Comparison of ENCODE assay signal across 12 cellular contexts in genomic region chr9:68975644-68976043, GRCh38. TPM values are rescaled to one million over a fixed set of nuclear protein-coding genes. Genes with fewer than 3 reads are reported as not detected.
DNase-seq lines count a peak whose midpoint lies in the region; ATAC-seq, FAIRE-seq and TF ChIP-seq lines count a peak whose summit lies in the region.
"Had no signal": no experiment of that assay in that cellular context is flagged by ENCODE, and none has a peak within 500 bp of the region (broad histone marks: within the 10 kb centered on the region; RNA-seq: fewer than 3 reads in every experiment).

No MANE protein-coding gene starts in this region.

- H3K27ac ChIP-seq in K562 (ENCODE audit: extremely low read depth, low read depth, low read length) (peak overlapping the region; percentile 57; the same call in 2 of the 3 replicates), lower lobe of right lung (peak overlapping the region; percentile 86), upper lobe of left lung (peak overlapping the region; percentile 78 to 83 (median 82))

- H3K4me3 ChIP-seq in K562, result no peak overlapping the region
- H3K4me3 ChIP-seq in lower lobe of right lung, result peak overlapping the region; percentile 47
- peak overlapping the region in 3 of 4 donors; percentile 31 to 52 (median 37) for H3K4me3 ChIP-seq in upper lobe of left lung

- TF ChIP-seq POLR2A in K562 (conservative IDR thresholded peaks at IDR 0.05), result no peak
- peak in 2 of 4 donors; percentile 31 to 69 for TF ChIP-seq POLR2A in upper lobe of left lung (IDR thresholded peaks at IDR 0.05)

- FAIRE-seq in K562 (lab: Jason Lieb, UNC), result no peak

- intact Hi-C loops in K562 (cut with micrococcal nuclease), result no loop called here
- intact Hi-C loops in lower lobe of right lung (cut with DNase I), result no loop called here

- H3K4me1 Mint-ChIP-seq in activated T-cell treated with anti-CD3 and anti-CD28 coated beads, Interleukin-2, amount 50 U/mL, for 72 hours (ENCODE audit: low read depth), result peaks cover 66% of the 10 kb centered on the region

- H4K20me1 ChIP-seq in K562 (replicated peaks; ENCODE audit: control insufficient read depth, insufficient read depth, low read length), result no peaks in the 10 kb centered on the region

- no peaks in the 10 kb centered on the region for H3K9me1 ChIP-seq in K562 (ENCODE audit: control insufficient read depth, insufficient read depth, low read length)

- BruUV-seq in K562 (replicated peaks; lab: Mats Ljungman, UMichigan), result no TSS peak

- ATAC-seq in activated T-cell treated with anti-CD3 and anti-CD28 coated beads, Interleukin-2, amount 50 U/mL, for 72 hours (replicated peaks in 1 of 2), result no peak
- ATAC-seq in K562 (peak; percentile 58), lower lobe of right lung (peak; percentile 71 to 74), upper lobe of left lung (ENCODE audit: low FRiP score in 2 of 2) (peak in 1 of 2 donors; percentile 83), GM21360 (IDR thresholded peaks at IDR 0.05; ENCODE audit: unreplicated experiment) (no peak)

- H3K27me3 Mint-ChIP-seq in activated T-cell treated with anti-CD3 and anti-CD28 coated beads, Interleukin-2, amount 50 U/mL, for 72 hours (ENCODE audit: low read depth), result no peaks in the 10 kb centered on the region

- peaks cover 5 to 14% of the 10 kb centered on the region in 2 donors for H3K36me3 Mint-ChIP-seq in activated T-cell treated with anti-CD3 and anti-CD28 coated beads, Interleukin-2, amount 50 U/mL, for 72 hours (ENCODE audit: insufficient read depth in 2 of 2)

- peak overlapping the region in 1 of 2 donors; percentile 42 for H3K4me3 Mint-ChIP-seq in activated T-cell treated with anti-CD3 and anti-CD28 coated beads, Interleukin-2, amount 50 U/mL, for 72 hours

- H3K9me3 ChIP-seq in K562 (replicated peaks; ENCODE audit: control insufficient read depth, insufficient read depth, low read depth, low read length) (peaks cover 5% of the 10 kb centered on the region; the same call in 1 of the 2 replicates), lower lobe of right lung (no peaks in the 10 kb centered on the region), upper lobe of left lung (no peaks in the 10 kb centered on the region)

- DNase-seq in activated T-cell treated with anti-CD3 and anti-CD28 coated beads, Interleukin-2, amount 50 U/mL, for 72 hours, result no peak
- DNase-seq in activated T-cell treated with anti-CD3 and anti-CD28 coated beads, Interleukin-2, amount 50 U/mL, for 1 hour, result no peak
- no peak for DNase-seq in K562 (ENCODE audit: extremely low read depth in 1 of 4, low spot score in 3 of 4)
- no peak for DNase-seq in lower lobe of right lung
- no peak for DNase-seq in upper lobe of left lung
- DNase-seq in hippocampal formation (lab: John Stamatoyannopoulos, UW), result no peak
- DNase-seq in NCI-H524 treated with DMSO at 0.1 percent for 48 hours (lab: John Stamatoyannopoulos, UW), result no peak
- DNase-seq: anterior cingulate cortex, NCI-H1092, NCI-H510A treated with DMSO at 0.1 percent for 48 hours had no signal

- peaks cover 0 to 2% of the 10 kb centered on the region in 2 donors for H3K9me3 Mint-ChIP-seq in activated T-cell treated with anti-CD3 and anti-CD28 coated beads, Interleukin-2, amount 50 U/mL, for 72 hours

- TF ChIP-seq EP300 in K562 (IDR thresholded peaks at IDR 0.05; ENCODE audit: low read length) (peak; percentile 22; the same call in 1 of the 2 replicates), upper lobe of left lung (IDR thresholded peaks at IDR 0.05) (no peak)

- CTCF ChIA-PET in K562 (lab: Yijun Ruan, JAX; ENCODE audit: low intra/inter-chr PET ratio), result no interaction called here

- no peak for TF ChIP-seq CTCF in K562 (IDR thresholded peaks at IDR 0.05 in 2 of 3, conservative IDR thresholded peaks at IDR 0.05 in 1 of 3; ENCODE audit: insufficient read depth in 2 of 3, low read depth in 1 of 3, low read length in 3 of 3)
- TF ChIP-seq CTCF in lower lobe of right lung (IDR thresholded peaks at IDR 0.05), result no peak
- TF ChIP-seq CTCF in upper lobe of left lung (IDR thresholded peaks at IDR 0.05), result no peak

- no peaks in the 10 kb centered on the region for H3K36me3 ChIP-seq in K562 (ENCODE audit: control insufficient read depth, insufficient read depth, low read length)
- H3K36me3 ChIP-seq in lower lobe of right lung, result no peaks in the 10 kb centered on the region
- H3K36me3 ChIP-seq in upper lobe of left lung, result no peaks in the 10 kb centered on the region

- no peaks in the 10 kb centered on the region; the same call in 2 of the 3 replicates for H3K79me2 ChIP-seq in K562 (ENCODE audit: control insufficient read depth, insufficient read depth, low read length)

- H3K4me1 ChIP-seq in K562 (replicated peaks in 1 of 2; ENCODE audit: control insufficient read depth in 2 of 2, insufficient read depth in 2 of 2, low read length in 2 of 2), result peaks cover 12 to 51% of the 10 kb centered on the region in 2 experiments; a peak in 4 of 5 replicates
- peaks cover 4% of the 10 kb centered on the region for H3K4me1 ChIP-seq in lower lobe of right lung
- H3K4me1 ChIP-seq in upper lobe of left lung, result peaks cover 3 to 8% (median 5%) of the 10 kb centered on the region in 4 donors

- 0 out of 4 replicates have a peak overlapping the region, but pooled peaks of 1 of the 2 experiments have one; percentile 49 for H3K9ac ChIP-seq in K562 (ENCODE audit: insufficient read depth in 1 of 2, low read depth in 2 of 2, low read length in 2 of 2)

- no peak overlapping the region for H2AFZ ChIP-seq in K562 (ENCODE audit: low read depth, low read length)

- no peak for TF ChIP-seq RAD21 in K562 (CRISPR knock-in tag; conservative IDR thresholded peaks at IDR 0.05 in 1 of 2, IDR thresholded peaks at IDR 0.05 in 1 of 2)

- H3K27me3 ChIP-seq in K562 (ENCODE audit: control insufficient read depth in 2 of 2, insufficient read depth in 2 of 2, low read length in 2 of 2), result no peaks in the 10 kb centered on the region
- no peaks in the 10 kb centered on the region for H3K27me3 ChIP-seq in lower lobe of right lung (ENCODE audit: low read depth)
- H3K27me3 ChIP-seq in upper lobe of left lung, result no peaks in the 10 kb centered on the region

- in situ Hi-C loops in K562 (cut with MboI), result no loop called here

- WGBS in K562 (ENCODE audit: insufficient coverage, low coverage, missing lambda C conversion rate), result 8% methylated on average over 3 of the region's 3 CpGs
- 42 to 56% methylated on average over 3 of the region's 3 CpGs for WGBS in upper lobe of left lung, 2 donors

- no peak overlapping the region for H3K4me2 ChIP-seq in K562 (ENCODE audit: insufficient read depth, low read length)

- H3K27ac Mint-ChIP-seq in activated T-cell treated with anti-CD3 and anti-CD28 coated beads, Interleukin-2, amount 50 U/mL, for 72 hours, result peak overlapping the region; percentile 5

- POLR2A ChIA-PET in K562 (lab: Yijun Ruan, JAX), result interaction anchor here (0.6 to 1.4 kb wide), 4 partner anchors 8 to 27 kb away, joined by 3 to 6 read pairs (median 4); no protein-coding TSS in a partner anchor

TF ChIP-seq in K562, 482 proteins besides CTCF, POLR2A, EP300 and RAD21 (continues in another document):
- TF ChIP-seq ZNF384 (IDR thresholded peaks at IDR 0.05; ENCODE audit: low read depth, low read length) (no peak), HDAC1 (IDR thresholded peaks at IDR 0.05) (peak in 1 of 2 experiments; percentile 65; a peak in 1 of 4 replicates), TEAD2 (tag; IDR thresholded peaks at IDR 0.05) (0 out of 2 replicates have a peak, but pooled peaks have one; percentile 43), KDM1A (IDR thresholded peaks at IDR 0.05) (peak; percentile 65 to 73)

RNA-seq across cellular contexts. Expression of gene PRKACG, which starts 38.3 kb away (rescaled TPM):
- not detected for total RNA-seq in activated T-cell treated with anti-CD3 and anti-CD28 coated beads, Interleukin-2, amount 50 U/mL, for 72 hours
- total RNA-seq in K562 (2011; cell fraction: chromatin; rRNA removed; ENCODE audit: low replicate concordance), result not detected in 2 replicates
- total RNA-seq in K562 (2011; cell fraction: nucleolus; rRNA removed), result not detected in 2 replicates
- total RNA-seq in K562 (2011; cell fraction: nucleoplasm; rRNA removed), result not detected in 2 replicates
- total RNA-seq in K562 (2014; rRNA removed) (not detected in 2 replicates), K562 (2014; rRNA removed; fragmentation: Illumina TruSeq; extraction: Trizol) (not detected in 2 replicates), K562 (2015; rRNA removed; fragmentation: Illumina TruSeq; extraction: Trizol) (not detected in 2 replicates), K562 (2021) (not detected in 2 replicates), lower lobe of right lung (not detected), upper lobe of left lung (not detected)
- polyA plus RNA-seq in K562 (2011; rRNA removed) (not detected in 2 replicates), K562 (2014; fragmentation: Illumina TruSeq; extraction: Trizol) (not detected in 2 replicates), K562 (2014; fragmentation: Nextera tagmentation; extraction: Ambion mirVana) (not detected), K562 (2014; rRNA removed) (not detected in 2 replicates)
- polyA plus RNA-seq in K562 (2011; cell fraction: cytosol; rRNA removed), result not detected in 2 replicates
- polyA plus RNA-seq in K562 (2011; cell fraction: nucleus; rRNA removed), result 0.07 TPM in 1 of 2 replicates, not detected in the other
- polyA plus RNA-seq in K562 (2012), result not detected in 2 replicates
- polyA minus RNA-seq in K562 (2011; rRNA and poly(A)+ RNA removed), result not detected in 2 replicates
- polyA minus RNA-seq in K562 (2011; cell fraction: cytosol; rRNA and poly(A)+ RNA removed), result not detected in 2 replicates
- not detected in 2 replicates for polyA minus RNA-seq in K562 (2011; cell fraction: nucleus; rRNA and poly(A)+ RNA removed)
- total RNA-seq: mesenteric fat pad had no signal

RNA-seq across cellular contexts. Expression of gene FXN, which starts 59.9 kb away (rescaled TPM):
- total RNA-seq in activated T-cell treated with anti-CD3 and anti-CD28 coated beads, Interleukin-2, amount 50 U/mL, for 72 hours, result 10 to 100 TPM; 14.6 to 18.6 TPM
- 15.9 and 26.9 TPM in 2 replicates for total RNA-seq in K562 (2011; cell fraction: chromatin; rRNA removed; ENCODE audit: low replicate concordance)
- 8.2 and 8.9 TPM in 2 replicates for total RNA-seq in K562 (2011; cell fraction: nucleolus; rRNA removed)
- 17.7 and 25.3 TPM in 2 replicates for total RNA-seq in K562 (2011; cell fraction: nucleoplasm; rRNA removed)
- total RNA-seq in K562 (2014; rRNA removed) (7.6 and 17.3 TPM in 2 replicates), K562 (2014; rRNA removed; fragmentation: Illumina TruSeq; extraction: Trizol) (30.3 and 31.7 TPM in 2 replicates), K562 (2015; rRNA removed; fragmentation: Illumina TruSeq; extraction: Trizol) (22.0 and 25.3 TPM in 2 replicates), K562 (2021) (39.5 and 41.1 TPM in 2 replicates), lower lobe of right lung (10.9 TPM), upper lobe of left lung (10 to 100 TPM in 2 of 6 donors, 1 to 10 TPM in 4; 1.8 to 16.5 (median 9.0) TPM)
- polyA plus RNA-seq in K562 (2011; rRNA removed) (16.3 and 34.0 TPM in 2 replicates), K562 (2014; fragmentation: Illumina TruSeq; extraction: Trizol) (44.5 and 51.5 TPM in 2 replicates), K562 (2014; fragmentation: Nextera tagmentation; extraction: Ambion mirVana) (10 to 100 TPM; 12.4 to 21.8 TPM), K562 (2014; rRNA removed) (29.3 and 30.3 TPM in 2 replicates)
- polyA plus RNA-seq in K562 (2011; cell fraction: cytosol; rRNA removed), result 27.1 and 27.6 TPM in 2 replicates
- polyA plus RNA-seq in K562 (2011; cell fraction: nucleus; rRNA removed), result 11.2 and 12.6 TPM in 2 replicates
- 21.7 and 32.9 TPM in 2 replicates for polyA plus RNA-seq in K562 (2012)
- polyA minus RNA-seq in K562 (2011; rRNA and poly(A)+ RNA removed), result 19.5 and 28.5 TPM in 2 replicates
- 7.9 and 9.1 TPM in 2 replicates for polyA minus RNA-seq in K562 (2011; cell fraction: cytosol; rRNA and poly(A)+ RNA removed)
- polyA minus RNA-seq in K562 (2011; cell fraction: nucleus; rRNA and poly(A)+ RNA removed), result 2.6 and 4.1 TPM in 2 replicates

Comparison
In these comparisons a context has a peak if more than half of its experiments do, and no peak if none do; other contexts are left out.
1. ATAC-seq: peak in K562 (single experiment) and lower lobe of right lung (2 of 2); none in activated T-cell treated with anti-CD3 and anti-CD28 coated beads, Interleukin-2, amount 50 U/mL, for 72 hours (0 of 2) and GM21360 (single experiment).
2. Peak in every context shown above with its lines, with median percentiles within 50 percentile points of each other: H3K27ac ChIP-seq.